Comparison of ENCODE assay signal across 8 cellular contexts in genomic region chr20:50112512-50113419, GRCh38. TPM values are rescaled to one million over a fixed set of nuclear protein-coding genes. Genes with fewer than 3 reads are reported as not detected.
DNase-seq lines count a peak whose midpoint lies in the region; ATAC-seq, FAIRE-seq and TF ChIP-seq lines count a peak whose summit lies in the region.

Gene UBE2V1 (minus strand): TSS chr20:50113150. CDS start chr20:50113128, 22 bp downstream.

- DNase-seq in A549 (ENCODE audit: low read depth in 1 of 2, low spot score in 1 of 2) = peak; percentile 89 to 90
- DNase-seq in NCI-H69 (lab: John Stamatoyannopoulos, UW) = peak; percentile 86
- DNase-seq in activated CD4-positive, alpha-beta T cell treated with anti-CD3 and anti-CD28 coated beads, Interleukin-2, amount 10 ng/mL, durations not matched to agents 7 days and 5 days = peak; percentile 90
- peak; percentile 93 for DNase-seq in colonic mucosa
- peak; percentile 96 for DNase-seq in left kidney (ENCODE audit: low read depth, low spot score)
- DNase-seq in stimulated activated CD4-positive, alpha-beta T cell treated with anti-CD3 and anti-CD28 coated beads, Interleukin-1b, Interleukin-23, amount 100 ng/mL, for 48 hours = peak; percentile 89

- no peak for FAIRE-seq in A549 (lab: Jason Lieb, UNC)

- no peaks in the 10 kb centered on the region for H3K27me3 ChIP-seq in colonic mucosa

- peak within 1 kb of the TSS; percentile 97 for H3K4me2 ChIP-seq in A549

- intact Hi-C loops in colonic mucosa (cut with DNase I) = no loop called here

- POLR2A ChIA-PET in A549 (lab: Yijun Ruan, JAX) = interaction anchor here (0.8 to 1.1 kb wide), 3 partner anchors 8 to 67 kb away, joined by 3 to 5 read pairs (median 3); no protein-coding TSS in a partner anchor
- POLR2A ChIA-PET in activated CD4-positive, alpha-beta T cell treated with anti-CD3 and anti-CD28 coated beads, Interleukin-2, amount 10 ng/mL, durations not matched to agents 7 days and 5 days (lab: Charles Lee) = interaction anchor here (0.5 to 1.3 kb wide), 3 partner anchors 18 to 371 kb away, joined by 3 read pairs; partner anchors contain the start of gene PEDS1

- no peaks in the 10 kb centered on the region for H3K27me3 Mint-ChIP-seq in activated CD4-positive, alpha-beta T cell treated with anti-CD3 and anti-CD28 coated beads, Interleukin-2, amount 10 ng/mL, durations not matched to agents 7 days and 5 days

- CTCF ChIA-PET in A549 (lab: Yijun Ruan, JAX) = interaction anchor here (0.7 to 31.2 kb wide), 17 partner anchors 9 to 134 kb away, joined by 3 to 1085 read pairs (median 4); partner anchors contain the start of genes CEBPB and PEDS1
- CTCF ChIA-PET in activated CD4-positive, alpha-beta T cell treated with anti-CD3 and anti-CD28 coated beads, Interleukin-2, amount 10 ng/mL, durations not matched to agents 7 days and 5 days (lab: Charles Lee) = interaction anchor here (0.9 to 3.1 kb wide), 9 partner anchors 8 to 66 kb away, joined by 3 to 11 read pairs (median 3); partner anchors contain the start of gene PEDS1

- ATAC-seq in A549 (peak; percentile 80 to 84), GM18868 (IDR thresholded peaks at IDR 0.05; ENCODE audit: unreplicated experiment) (peak; percentile 48), HG03469 (IDR thresholded peaks at IDR 0.05; ENCODE audit: unreplicated experiment) (peak; percentile 21)

- TF ChIP-seq RAD21 in A549 (conservative IDR thresholded peaks at IDR 0.05 in 1 of 2, IDR thresholded peaks at IDR 0.05 in 1 of 2) = no peak

- H3K27ac ChIP-seq in A549 = peak within 1 kb of the TSS; percentile 93 to 94
- H3K27ac ChIP-seq in colonic mucosa = peak within 1 kb of the TSS; percentile 94

- H3K4me3 ChIP-seq in A549 (peak within 1 kb of the TSS; percentile 76), colonic mucosa (peak within 1 kb of the TSS; percentile 92)

- peak within 1 kb of the TSS; percentile 99 for H3K4me3 Mint-ChIP-seq in activated CD4-positive, alpha-beta T cell treated with anti-CD3 and anti-CD28 coated beads, Interleukin-2, amount 10 ng/mL, durations not matched to agents 7 days and 5 days

- no peaks in the 10 kb centered on the region for H3K9me3 Mint-ChIP-seq in activated CD4-positive, alpha-beta T cell treated with anti-CD3 and anti-CD28 coated beads, Interleukin-2, amount 10 ng/mL, durations not matched to agents 7 days and 5 days

- peaks cover 33% of the 10 kb centered on the region for H3K36me3 Mint-ChIP-seq in activated CD4-positive, alpha-beta T cell treated with anti-CD3 and anti-CD28 coated beads, Interleukin-2, amount 10 ng/mL, durations not matched to agents 7 days and 5 days (ENCODE audit: low read depth)

- peak; percentile 85 for TF ChIP-seq POLR2A in A549 (IDR thresholded peaks at IDR 0.05; ENCODE audit: low read length)

- H3K4me1 ChIP-seq in A549 (peaks cover 61% of the 10 kb centered on the region), colonic mucosa (peaks cover 31% of the 10 kb centered on the region)

- WGBS in A549 (ENCODE audit: missing lambda C conversion rate) = under 1% methylated on average over 21 of the region's 70 CpGs

- peak within 1 kb of the TSS; percentile 90 for H3K27ac Mint-ChIP-seq in activated CD4-positive, alpha-beta T cell treated with anti-CD3 and anti-CD28 coated beads, Interleukin-2, amount 10 ng/mL, durations not matched to agents 7 days and 5 days

- TF ChIP-seq CTCF in A549 (IDR thresholded peaks at IDR 0.05) = peak; percentile 36
- peak; percentile 16 for TF ChIP-seq CTCF in colonic mucosa (IDR thresholded peaks at IDR 0.05)

- no peak for TF ChIP-seq EP300 in A549 (IDR thresholded peaks at IDR 0.05)

- H3K36me3 ChIP-seq in colonic mucosa = no peaks in the 10 kb centered on the region

- peaks cover 79% of the 10 kb centered on the region for H3K4me1 Mint-ChIP-seq in activated CD4-positive, alpha-beta T cell treated with anti-CD3 and anti-CD28 coated beads, Interleukin-2, amount 10 ng/mL, durations not matched to agents 7 days and 5 days

- H3K9ac ChIP-seq in colonic mucosa (ENCODE audit: low read depth in 2 of 2, low read length in 2 of 2) = peak within 1 kb of the TSS; percentile 76 to 93

- H3K9me3 ChIP-seq in A549 = no peaks in the 10 kb centered on the region
- H3K9me3 ChIP-seq in colonic mucosa = no peaks in the 10 kb centered on the region

TF ChIP-seq in A549, 52 proteins besides CTCF, POLR2A, EP300 and RAD21:
- TF ChIP-seq HMGXB4 (CRISPR knock-in tag; IDR thresholded peaks at IDR 0.05; ENCODE audit: borderline replicate concordance) = peak; percentile 40; the same call in 1 of the 2 replicates
- TF ChIP-seq GATA3 (IDR thresholded peaks at IDR 0.05; ENCODE audit: borderline replicate concordance) = peak; percentile 16; the same call in 1 of the 2 replicates
- peak; percentile 82 for TF ChIP-seq MAX (IDR thresholded peaks at IDR 0.05)
- peak in 1 of 2 experiments; percentile 88; a peak in 3 of 5 replicates for TF ChIP-seq JUN (IDR thresholded peaks at IDR 0.05)
- 0 out of 2 replicates have a peak, but pooled peaks have one; percentile 41 for TF ChIP-seq MAZ (IDR thresholded peaks at IDR 0.05; ENCODE audit: borderline replicate concordance, low read depth, low read length)
- no peak for TF ChIP-seq FOSL2 (IDR thresholded peaks at IDR 0.05)
- no peak for TF ChIP-seq FOSL2 (CRISPR knock-in tag; IDR thresholded peaks at IDR 0.05)
- TF ChIP-seq TP53 (CRISPR knock-in tag; IDR thresholded peaks at IDR 0.05) = no peak
- TF ChIP-seq RCOR1 (IDR thresholded peaks at IDR 0.05; ENCODE audit: low read depth, low read length) = no peak
- TF ChIP-seq EHMT2 (IDR thresholded peaks at IDR 0.05; ENCODE audit: low read depth) = no peak
- no peak for TF ChIP-seq USF2 (IDR thresholded peaks at IDR 0.05)
- no peak for TF ChIP-seq EHF (CRISPR knock-in tag; IDR thresholded peaks at IDR 0.05)
- TF ChIP-seq, protein P1, sequence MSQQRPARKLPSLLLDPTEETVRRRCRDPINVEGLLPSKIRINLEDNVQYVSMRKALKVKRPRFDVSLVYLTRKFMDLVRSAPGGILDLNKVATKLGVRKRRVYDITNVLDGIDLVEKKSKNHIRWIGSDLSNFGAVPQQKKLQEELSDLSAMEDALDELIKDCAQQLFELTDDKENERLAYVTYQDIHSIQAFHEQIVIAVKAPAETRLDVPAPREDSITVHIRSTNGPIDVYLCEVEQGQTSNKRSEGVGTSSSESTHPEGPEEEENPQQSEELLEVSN (IDR thresholded peaks at IDR 0.05; ENCODE audit: borderline replicate concordance, low read depth) = 0 out of 2 replicates have a peak, but pooled peaks have one; percentile 49
- peak; percentile 89; the same call in 1 of the 2 replicates for TF ChIP-seq PHF8 (IDR thresholded peaks at IDR 0.05; ENCODE audit: borderline replicate concordance, low read depth)
- TF ChIP-seq FOXS1 (CRISPR knock-in tag; IDR thresholded peaks at IDR 0.05) = no peak
- 0 out of 3 replicates have a peak, but pooled peaks have one; percentile 29 for TF ChIP-seq SMC3 (IDR thresholded peaks at IDR 0.05)
- no peak for TF ChIP-seq NR3C1 (IDR thresholded peaks at IDR 0.05)
- peak; percentile 81; the same call in 2 of the 3 replicates for TF ChIP-seq BCL3 (IDR thresholded peaks at IDR 0.05)
- peak; percentile 80; the same call in 1 of the 2 replicates for TF ChIP-seq KDM5A (IDR thresholded peaks at IDR 0.05)
TF ChIP-seq in A549: peak in this region for 10.

RNA-seq across cellular contexts. Expression of gene UBE2V1, which starts in this region (rescaled TPM):
- polyA plus RNA-seq in A549 (2011; rRNA removed) (114 and 141 TPM in 2 replicates), A549 (2017; fragmentation: RNase III; extraction: RNeasy Plus Mini Kit Qiagen cat#74134 plus additional on column Dnase treatment) (129 to 143 TPM (median 130 TPM) in 3 replicates)
- 71.2 and 72.5 TPM in 2 replicates for polyA plus RNA-seq in A549 (2012; cell fraction: cytosol; rRNA removed)
- 26.1 and 63.7 TPM in 2 replicates for polyA plus RNA-seq in A549 (2012; cell fraction: nucleus; rRNA removed)
- 62.8 and 69.9 TPM in 2 replicates for polyA minus RNA-seq in A549 (2011; rRNA and poly(A)+ RNA removed)
- 100 to 1,000 TPM; 111 to 144 TPM for total RNA-seq in activated CD4-positive, alpha-beta T cell treated with anti-CD3 and anti-CD28 coated beads, Interleukin-2, amount 10 ng/mL, durations not matched to agents 7 days and 5 days
- total RNA-seq in colonic mucosa = 10 to 100 TPM; 77.1 to 83.5 TPM

Comparison
In these comparisons a context has a peak if more than half of its experiments do, and no peak if none do; other contexts are left out.
1. Peak in every context shown above with its lines: DNase-seq, ATAC-seq, H3K4me3 ChIP-seq and H3K27ac ChIP-seq.
2. ATAC-seq: peak in every context shown above with its lines; median percentile 82 in A549; 48 in GM18868; 21 in HG03469.